In the genomic region with DNA sequence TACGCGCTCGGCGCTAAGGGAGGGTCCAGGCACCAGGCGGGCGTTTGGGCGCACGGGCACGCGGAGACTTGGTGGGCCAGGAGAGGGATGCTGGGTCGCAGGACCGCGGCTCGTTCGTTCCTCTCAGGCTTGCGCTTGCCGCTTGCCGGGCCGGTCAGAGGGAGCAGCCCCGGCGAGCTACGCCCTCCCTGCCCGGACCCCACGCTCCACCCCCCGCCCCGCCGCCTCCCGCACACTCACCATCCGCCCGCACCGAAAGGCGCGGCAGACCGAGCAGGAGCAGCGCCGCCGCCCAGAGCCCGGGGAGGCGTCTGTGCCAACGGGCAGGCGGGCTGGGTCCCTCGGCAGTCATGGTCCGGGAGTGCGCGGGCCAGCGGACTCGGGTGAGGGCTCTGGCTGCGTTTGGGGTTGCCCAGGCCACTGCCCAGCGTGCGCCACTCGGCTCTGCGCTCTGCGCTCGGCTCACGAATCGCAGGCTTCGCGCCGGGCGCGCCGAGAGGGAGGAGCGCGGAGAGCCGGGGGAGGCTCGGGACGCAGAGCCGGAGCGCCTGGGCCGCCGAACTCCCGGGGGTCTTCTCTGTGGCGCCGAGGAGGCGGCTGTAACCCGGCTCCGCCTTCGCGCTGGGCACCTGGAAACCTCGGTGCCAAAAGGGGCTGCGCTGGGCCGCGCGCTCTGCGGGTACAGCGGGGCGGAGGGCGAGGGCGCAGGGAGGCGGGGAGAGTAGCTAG, we compare ENCODE assay signal across 8 cellular contexts. TPM values are rescaled to one million over a fixed set of nuclear protein-coding genes. Genes with fewer than 3 reads are reported as not detected.
DNase-seq lines count a peak whose midpoint lies in the region; ATAC-seq lines count a peak whose summit lies in the region.
"Had no signal": no experiment of that assay in that cellular context is flagged by ENCODE, and none has a peak within 500 bp of the region (broad histone marks: within the 10 kb centered on the region; RNA-seq: fewer than 3 reads in every experiment).

A gene (minus strand): TSS at position 365 of the 729 bp plus-strand sequence. CDS start 13 bp downstream, at position 352.

- DNase-seq in H7: peak; percentile 85
- peak; percentile 31 to 45 for DNase-seq in SW 1271 (lab: John Stamatoyannopoulos, UW)
- DNase-seq in Right ventricle myocardium superior: no peak
- peak; percentile 1 for DNase-seq in putamen (ENCODE audit: low spot score)
- DNase-seq in NCI-H1930 (lab: John Stamatoyannopoulos, UW): no peak

- no peaks in the 10 kb centered on the region for H3K36me3 ChIP-seq in H7 (replicated peaks; ENCODE audit: control insufficient read depth, insufficient read depth, low read length)

- intact Hi-C loops in Right ventricle myocardium superior (cut with DNase I): no loop called here

- ATAC-seq in Right ventricle myocardium superior (ENCODE audit: poor library complexity) (peak; percentile 82), GM19328 (IDR thresholded peaks at IDR 0.05; ENCODE audit: unreplicated experiment) (no peak), HG03039 (IDR thresholded peaks at IDR 0.05; ENCODE audit: unreplicated experiment) (no peak)

- H3K4me3 ChIP-seq in H7 (ENCODE audit: insufficient read depth, low read depth, low read length): peak within 1 kb of the TSS; percentile 63

- peaks cover 48% of the 10 kb centered on the region for H3K27me3 ChIP-seq in H7 (ENCODE audit: control insufficient read depth, insufficient read depth, low read length)

RNA-seq across cellular contexts. Expression of the gene that starts here (rescaled TPM):
- 0.59 TPM in 2 replicates for total RNA-seq in H7 (2014; rRNA removed; shearing (Covaris generic))
- 2.4 TPM for total RNA-seq in Right ventricle myocardium superior
- total RNA-seq: T-helper 1 cell treated with Interleukin-12 subunit alpha and Interleukin-12 subunit beta and Interleukin-4 antibody, amounts not matched to agents 30 ng/mL and 1 ng/mL, for 36 hours had no signal

Comparison
In these comparisons a context has a peak if more than half of its experiments do, and no peak if none do; other contexts are left out.
1. Peak in DNase-seq and H3K4me3 ChIP-seq in H7; RNA of the gene not detected or under 1 TPM.
2. DNase-seq: peak in SW 1271 (2 of 2) and putamen (single experiment); none in Right ventricle myocardium superior (single experiment) and NCI-H1930 (0 of 2).